In genomic region chr19:51422053-51422448, GRCh38 we compare ENCODE assay signal across 8 cellular contexts. TPM values are rescaled to one million over a fixed set of nuclear protein-coding genes. Genes with fewer than 3 reads are reported as not detected.
A peak's percentile ranks its signal among the peaks of the same experiment; 100 is the strongest.
DNase-seq lines count a peak whose midpoint lies in the region; ATAC-seq lines count a peak whose summit lies in the region.

No MANE protein-coding gene starts in this region.

- H3K36me3 ChIP-seq in aorta (ENCODE audit: control insufficient read depth in 1 of 2, insufficient read depth in 2 of 2, low read length in 1 of 2): no peaks in the 10 kb centered on the region

- no peak overlapping the region for H3K27ac ChIP-seq in aorta (ENCODE audit: low read depth in 1 of 2, low read length in 2 of 2)

- no peak overlapping the region for H3K4me3 ChIP-seq in aorta (ENCODE audit: low read length in 2 of 2)

- DNase-seq in COLO829 (ENCODE audit: low spot score): peak; percentile 68
- peak; percentile 79 for DNase-seq in SW480 (ENCODE audit: low spot score)
- peak; percentile 75 for DNase-seq in activated naive CD8-positive, alpha-beta T cell treated with anti-CD3 and anti-CD28 coated beads, Interleukin-2, amount 50 U/mL, for 16 hours (ENCODE audit: low read depth, low spot score)
- peak; percentile 86 for DNase-seq in left cardiac atrium
- peak; percentile 20 for DNase-seq in pulmonary artery endothelial cell (ENCODE audit: low read depth, low spot score)
- peak; percentile 88 to 92 for DNase-seq in aorta
- DNase-seq in NCI-H2081 (lab: John Stamatoyannopoulos, UW): no peak

- intact Hi-C loops in left cardiac atrium (cut with DNase I) (no loop called here), aorta (cut with DNase I) (no loop called here)

- no peaks in the 10 kb centered on the region for H3K4me1 ChIP-seq in aorta (ENCODE audit: control insufficient read depth in 1 of 2, insufficient read depth in 2 of 2, low read length in 2 of 2)

- no peaks in the 10 kb centered on the region for H3K9me3 ChIP-seq in aorta (ENCODE audit: control insufficient read depth, low read length)

- ATAC-seq in HG03521 (IDR thresholded peaks at IDR 0.05; ENCODE audit: unreplicated experiment) (peak; percentile 51), left cardiac atrium (peak; percentile 87 to 90), aorta (ENCODE audit: low FRiP score) (peak; percentile 88)

- no peaks in the 10 kb centered on the region for H3K27me3 ChIP-seq in aorta (ENCODE audit: control insufficient read depth in 1 of 2, insufficient read depth in 2 of 2, low read length in 1 of 2)

- 4 to 9% methylated on average over 19 of the region's 19 CpGs for WGBS in aorta, 2 donors

RNA-seq across cellular contexts. Expression of gene SIGLEC10, which starts 4.6 kb away (rescaled TPM):
- 1 to 10 TPM; 1.4 to 1.6 TPM for total RNA-seq in left cardiac atrium
- not detected in 2 replicates for total RNA-seq in pulmonary artery endothelial cell
- total RNA-seq in aorta: 1 to 10 TPM; 4.0 to 4.6 TPM
- 1 to 10 TPM; 1.2 to 4.6 TPM for polyA plus RNA-seq in aorta

RNA-seq across cellular contexts. Expression of gene C19orf84, which starts 31.7 kb away (rescaled TPM):
- total RNA-seq in left cardiac atrium: not detected
- not detected in 2 replicates for total RNA-seq in pulmonary artery endothelial cell
- not detected for total RNA-seq in aorta
- polyA plus RNA-seq in aorta: not detected

RNA-seq across cellular contexts. Expression of gene LIM2, which starts 34.3 kb away (rescaled TPM):
- total RNA-seq in left cardiac atrium (not detected), pulmonary artery endothelial cell (not detected in 2 replicates), aorta (not detected)
- polyA plus RNA-seq in aorta: not detected

RNA-seq across cellular contexts. Expression of gene SIGLEC8, which starts 36.2 kb away (rescaled TPM):
- total RNA-seq in left cardiac atrium (under 1 TPM in 1 of 2 donors, not detected in 1; 0.09 TPM), pulmonary artery endothelial cell (not detected in 2 replicates), aorta (under 1 TPM; 0.16 to 0.69 TPM)
- polyA plus RNA-seq in aorta: 1 to 10 TPM in 1 of 2 donors, under 1 TPM in 1; 0.15 to 1.1 TPM

RNA-seq across cellular contexts. Expression of gene NKG7, which starts 49.6 kb away (rescaled TPM):
- 1 to 10 TPM in 1 of 2 donors, under 1 TPM in 1; 0.89 to 4.0 TPM for total RNA-seq in left cardiac atrium
- total RNA-seq in pulmonary artery endothelial cell: not detected in 2 replicates
- total RNA-seq in aorta: 1 to 10 TPM; 3.3 to 6.7 TPM
- under 1 TPM; 0.38 to 0.59 TPM for polyA plus RNA-seq in aorta

Comparison
In these comparisons a context has a peak if more than half of its experiments do, and no peak if none do; other contexts are left out.
1. DNase-seq: peak in COLO829 (single experiment), SW480 (single experiment), activated naive CD8-positive, alpha-beta T cell treated with anti-CD3 and anti-CD28 coated beads, Interleukin-2, amount 50 U/mL, for 16 hours (single experiment), left cardiac atrium (single experiment), pulmonary artery endothelial cell (single experiment) and aorta (2 of 2); none in NCI-H2081 (0 of 2).
2. Peak in every context shown above with its lines, with median percentiles within 50 percentile points of each other: ATAC-seq.